ENCODE assay signal across 1 cellular context in genomic region chr4:122584517-122584916, GRCh38.
A peak's percentile ranks its signal among the peaks of the same experiment; 100 is the strongest.
TF ChIP-seq lines count a peak whose summit lies in the region.

No MANE protein-coding gene starts in this region.

TF ChIP-seq in IMR-90, 13 proteins besides CTCF, POLR2A, EP300 and RAD21:
- TF ChIP-seq, protein P1, sequence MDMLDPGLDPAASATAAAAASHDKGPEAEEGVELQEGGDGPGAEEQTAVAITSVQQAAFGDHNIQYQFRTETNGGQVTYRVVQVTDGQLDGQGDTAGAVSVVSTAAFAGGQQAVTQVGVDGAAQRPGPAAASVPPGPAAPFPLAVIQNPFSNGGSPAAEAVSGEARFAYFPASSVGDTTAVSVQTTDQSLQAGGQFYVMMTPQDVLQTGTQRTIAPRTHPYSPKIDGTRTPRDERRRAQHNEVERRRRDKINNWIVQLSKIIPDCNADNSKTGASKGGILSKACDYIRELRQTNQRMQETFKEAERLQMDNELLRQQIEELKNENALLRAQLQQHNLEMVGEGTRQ (IDR thresholded peaks at IDR 0.05; ENCODE audit: low read depth, low read length): no peak
- TF ChIP-seq CEBPB (IDR thresholded peaks at IDR 0.05; ENCODE audit: low read depth, low read length) (0 out of 2 replicates have a peak, but pooled peaks have one; percentile 6), RCOR1 (IDR thresholded peaks at IDR 0.05; ENCODE audit: insufficient replicate concordance, low read length) (no peak), ELK1 (IDR thresholded peaks at IDR 0.05; ENCODE audit: borderline replicate concordance, low read depth, low read length) (no peak), RFX5 (IDR thresholded peaks at IDR 0.05; ENCODE audit: low read depth, low read length) (no peak), FOS (IDR thresholded peaks at IDR 0.05; ENCODE audit: low read depth, low read length) (peak; percentile 39; the same call in 1 of the 2 replicates)
TF ChIP-seq in IMR-90: peak in this region for 2.
